ENCODE assay signal across 9 cellular contexts in the genomic region with DNA sequence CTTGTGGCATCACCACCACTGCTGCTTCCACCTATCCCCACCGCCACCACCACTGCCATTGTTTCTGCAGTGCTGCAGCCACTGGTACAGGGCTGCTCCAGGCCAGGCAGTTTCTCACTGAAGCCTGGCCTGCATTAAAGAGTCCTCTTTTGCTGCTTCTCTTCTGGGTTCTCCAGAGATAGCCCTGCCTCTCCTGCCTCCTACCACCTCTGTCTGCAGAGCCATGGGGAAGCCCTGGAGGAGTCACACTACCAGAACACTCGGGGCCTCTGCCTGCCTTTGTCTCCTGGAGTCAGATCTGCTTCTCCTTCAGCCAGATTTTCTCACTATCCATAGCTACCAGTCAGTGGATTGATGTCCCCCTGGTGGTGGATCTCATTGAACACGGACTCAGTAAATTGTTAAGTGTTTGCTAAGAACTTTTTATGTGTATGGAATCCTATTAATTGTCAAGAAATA. TPM values are rescaled to one million over a fixed set of nuclear protein-coding genes. Genes with fewer than 3 reads are reported as not detected.
DNase-seq lines count a peak whose midpoint lies in the region; ATAC-seq and TF ChIP-seq lines count a peak whose summit lies in the region.
"Had no signal": no experiment of that assay in that cellular context is flagged by ENCODE, and none has a peak within 500 bp of the region (broad histone marks: within the 10 kb centered on the region; RNA-seq: fewer than 3 reads in every experiment).

No MANE protein-coding gene starts in this region.

- no peaks in the 10 kb centered on the region for H3K9me2 ChIP-seq in GM23338 (ENCODE audit: insufficient read depth)

- H3K27me3 Mint-ChIP-seq in GM23338 (ENCODE audit: insufficient read depth, low read depth, poor library complexity) (peaks cover 5% of the 10 kb centered on the region), progenitor cell of endocrine pancreas (peaks cover 5% of the 10 kb centered on the region)
- H3K27me3 Mint-ChIP-seq in activated T-cell treated with anti-CD3 and anti-CD28 coated beads, Interleukin-2, amount 50 U/mL, for 72 hours (ENCODE audit: low read depth) = peaks cover 28% of the 10 kb centered on the region

- H3K4me1 Mint-ChIP-seq in GM23338 = peaks cover 5% of the 10 kb centered on the region
- H3K4me1 Mint-ChIP-seq in progenitor cell of endocrine pancreas (ENCODE audit: low read depth) = peaks cover 10% of the 10 kb centered on the region
- H3K4me1 Mint-ChIP-seq in activated T-cell treated with anti-CD3 and anti-CD28 coated beads, Interleukin-2, amount 50 U/mL, for 72 hours (ENCODE audit: low read depth) = no peaks in the 10 kb centered on the region

- peaks cover 12% of the 10 kb centered on the region; the same call in 2 of the 3 replicates for H3K36me3 Mint-ChIP-seq in GM23338 (ENCODE audit: low read depth)
- H3K36me3 Mint-ChIP-seq in progenitor cell of endocrine pancreas (ENCODE audit: insufficient read depth) = no peaks in the 10 kb centered on the region
- H3K36me3 Mint-ChIP-seq in activated T-cell treated with anti-CD3 and anti-CD28 coated beads, Interleukin-2, amount 50 U/mL, for 72 hours (ENCODE audit: insufficient read depth in 2 of 2) = peaks cover 2% of the 10 kb centered on the region in 2 donors

- H3K4me2 ChIP-seq in GM23338 = no peak overlapping the region

- H2AFZ ChIP-seq in GM23338 = peak overlapping the region; percentile 52

- H4K20me1 ChIP-seq in GM23338 (replicated peaks; ENCODE audit: insufficient read depth) = no peaks in the 10 kb centered on the region

- TF ChIP-seq CTCF in GM23338 (conservative IDR thresholded peaks at IDR 0.05; ENCODE audit: low read depth in 2 of 2) = peak; percentile 71 to 81
- 0 out of 2 replicates have a peak, but pooled peaks have one; percentile 15 for TF ChIP-seq CTCF in RWPE1 (conservative IDR thresholded peaks at IDR 0.05; ENCODE audit: low read depth)
- TF ChIP-seq CTCF in fibroblast of pulmonary artery (IDR thresholded peaks at IDR 0.05; ENCODE audit: low read length, missing control alignments) = peak; percentile 80
- TF ChIP-seq CTCF in progenitor cell of endocrine pancreas (IDR thresholded peaks at IDR 0.05; ENCODE audit: unreplicated experiment) = peak; percentile 73

- no peak overlapping the region for H3K27ac ChIP-seq in GM23338 (ENCODE audit: low read depth)
- H3K27ac ChIP-seq in RWPE1 = no peak overlapping the region

- peaks cover 18% of the 10 kb centered on the region for H3K9me3 Mint-ChIP-seq in GM23338
- no peaks in the 10 kb centered on the region for H3K9me3 Mint-ChIP-seq in progenitor cell of endocrine pancreas (ENCODE audit: low read depth)
- peaks cover 4 to 6% of the 10 kb centered on the region in 2 donors for H3K9me3 Mint-ChIP-seq in activated T-cell treated with anti-CD3 and anti-CD28 coated beads, Interleukin-2, amount 50 U/mL, for 72 hours

- ATAC-seq in GM23338 (peak; percentile 98), GM21381 (IDR thresholded peaks at IDR 0.05; ENCODE audit: unreplicated experiment) (no peak)
- no peak for ATAC-seq in activated T-cell treated with anti-CD3 and anti-CD28 coated beads, Interleukin-2, amount 50 U/mL, for 72 hours (replicated peaks in 1 of 2)

- H3K4me3 Mint-ChIP-seq in GM23338 (no peak overlapping the region), progenitor cell of endocrine pancreas (ENCODE audit: low read depth) (no peak overlapping the region)
- no peak overlapping the region for H3K4me3 Mint-ChIP-seq in activated T-cell treated with anti-CD3 and anti-CD28 coated beads, Interleukin-2, amount 50 U/mL, for 72 hours
- H3K4me3 Mint-ChIP-seq: dendritic cell treated with granulocyte-macrophage colony-stimulating factor and Interleukin-4, amounts not matched to agents 40 ng/mL and 50 ng/mL, for 4 days had no signal

- CTCF ChIA-PET in RWPE1 (lab: Yijun Ruan, JAX) = interaction anchor here (0.5 to 0.7 kb wide), 3 partner anchors 198 to 338 kb away, joined by 3 to 4 read pairs (median 3); no protein-coding TSS in a partner anchor

- POLR2A ChIA-PET in RWPE1 (lab: Yijun Ruan, JAX; ENCODE audit: low non-redundant PET) = no interaction called here

- no peak overlapping the region for H3K27ac Mint-ChIP-seq in GM23338
- peak overlapping the region; percentile 82 for H3K27ac Mint-ChIP-seq in progenitor cell of endocrine pancreas
- no peak overlapping the region for H3K27ac Mint-ChIP-seq in activated T-cell treated with anti-CD3 and anti-CD28 coated beads, Interleukin-2, amount 50 U/mL, for 72 hours
- H3K27ac Mint-ChIP-seq: dendritic cell treated with granulocyte-macrophage colony-stimulating factor and Interleukin-4, amounts not matched to agents 40 ng/mL and 50 ng/mL, for 4 days had no signal

- no peaks in the 10 kb centered on the region for H3K27me3 ChIP-seq in GM23338 (ENCODE audit: insufficient read depth)

- DNase-seq in A172 (ENCODE audit: low spot score) (peak; percentile 23), GM23338 (ENCODE audit: low spot score) (peak; percentile 90), RWPE1 (ENCODE audit: low spot score) (peak; percentile 37), fibroblast of pulmonary artery (ENCODE audit: low read depth) (peak; percentile 92), progenitor cell of endocrine pancreas (ENCODE audit: low spot score, unreplicated experiment) (no peak), NCI-H1436 treated with DMSO at 0.1 percent for 48 hours (lab: John Stamatoyannopoulos, UW) (no peak)
- no peak for DNase-seq in activated T-cell treated with anti-CD3 and anti-CD28 coated beads, Interleukin-2, amount 50 U/mL, for 72 hours

- H3K4me1 ChIP-seq in GM23338 (ENCODE audit: insufficient read depth) = no peaks in the 10 kb centered on the region

- no peaks in the 10 kb centered on the region for H3K36me3 ChIP-seq in GM23338 (ENCODE audit: insufficient read depth)

- no peaks in the 10 kb centered on the region for H3K79me2 ChIP-seq in GM23338 (replicated peaks; ENCODE audit: insufficient read depth)

- H3K4me3 ChIP-seq in GM23338 = no peak overlapping the region
- no peak overlapping the region for H3K4me3 ChIP-seq in fibroblast of pulmonary artery (replicated peaks; ENCODE audit: low read depth, low read length)

- H3F3A ChIP-seq in GM23338 (replicated peaks; ENCODE audit: low read depth) = no peaks in the 10 kb centered on the region

RNA-seq across cellular contexts. Expression of a gene that starts 37.7 kb away (rescaled TPM):
- total RNA-seq in A172 (2014; rRNA removed; shearing (Covaris generic)) = 19.0 and 20.7 TPM in 2 replicates
- total RNA-seq in GM23338 (2014; rRNA removed; shearing (Covaris generic)) = 35.4 and 41.7 TPM in 2 replicates
- 29.4 and 30.3 TPM in 2 replicates for polyA plus RNA-seq in GM23338 (2016; fragmentation: Nextera tagmentation; extraction: Ambion mirVana)
- 33.4 and 35.5 TPM in 2 replicates for total RNA-seq in progenitor cell of endocrine pancreas
- total RNA-seq in activated T-cell treated with anti-CD3 and anti-CD28 coated beads, Interleukin-2, amount 50 U/mL, for 72 hours = under 1 TPM; 0.09 to 0.38 TPM

Comparison
In these comparisons a context has a peak if more than half of its experiments do, and no peak if none do; other contexts are left out.
1. DNase-seq: peak in A172 (single experiment), GM23338 (single experiment), RWPE1 (single experiment) and fibroblast of pulmonary artery (single experiment); none in progenitor cell of endocrine pancreas (single experiment), activated T-cell treated with anti-CD3 and anti-CD28 coated beads, Interleukin-2, amount 50 U/mL, for 72 hours (0 of 2) and NCI-H1436 treated with DMSO at 0.1 percent for 48 hours (single experiment).
2. CTCF ChIP-seq: peak in every context shown above with its lines; median percentile 80 in fibroblast of pulmonary artery; 76 in GM23338; 73 in progenitor cell of endocrine pancreas; 15 in RWPE1.
3. RNA of a gene that starts 37.7 kb away (total RNA-seq): 35.4 to 41.7 TPM in GM23338, 33.4 to 35.5 TPM in progenitor cell of endocrine pancreas and 19.0 to 20.7 TPM in A172; 0.09 to 0.38 TPM in activated T-cell treated with anti-CD3 and anti-CD28 coated beads, Interleukin-2, amount 50 U/mL, for 72 hours; every median in the first group is over 10 times any median in the second.